1 cellular context compared by ENCODE assay signal in the genomic region with DNA sequence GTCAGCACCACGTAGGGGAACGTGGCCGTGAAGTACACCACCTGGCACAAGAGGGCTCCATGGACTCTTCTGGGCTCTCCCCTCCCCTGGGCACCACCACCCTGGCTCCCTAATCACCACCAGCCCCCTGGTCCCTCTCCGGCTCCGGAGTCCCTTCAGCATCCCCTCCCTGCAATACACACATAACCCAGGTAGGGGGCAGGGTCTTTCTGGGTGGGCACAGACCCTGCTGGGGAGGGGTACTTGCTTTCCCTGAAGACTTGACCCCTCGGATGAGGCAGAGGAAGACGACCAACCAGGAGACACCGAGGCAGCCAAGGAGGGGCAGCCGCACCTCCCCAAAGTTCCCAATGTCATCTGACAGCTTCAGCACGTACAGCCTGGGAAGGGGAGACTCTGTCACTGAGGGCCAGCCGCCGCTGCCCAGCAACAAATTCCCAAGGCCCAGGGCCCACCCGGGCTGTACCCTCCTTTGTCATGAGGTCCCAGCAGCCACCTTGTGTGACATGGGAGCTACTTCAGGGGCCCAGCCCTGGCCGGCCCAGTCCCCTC.
TF ChIP-seq lines count a peak whose summit lies in the region.

No MANE protein-coding gene starts in this region.

TF ChIP-seq in HCT116, 20 proteins besides CTCF, POLR2A, EP300 and RAD21:
- TF ChIP-seq ZFX (IDR thresholded peaks at IDR 0.05) = no peak
- no peak for TF ChIP-seq YY1 (IDR thresholded peaks at IDR 0.05; ENCODE audit: extremely low read depth, insufficient replicate concordance, low read depth, low read length)
- TF ChIP-seq, protein P1, sequence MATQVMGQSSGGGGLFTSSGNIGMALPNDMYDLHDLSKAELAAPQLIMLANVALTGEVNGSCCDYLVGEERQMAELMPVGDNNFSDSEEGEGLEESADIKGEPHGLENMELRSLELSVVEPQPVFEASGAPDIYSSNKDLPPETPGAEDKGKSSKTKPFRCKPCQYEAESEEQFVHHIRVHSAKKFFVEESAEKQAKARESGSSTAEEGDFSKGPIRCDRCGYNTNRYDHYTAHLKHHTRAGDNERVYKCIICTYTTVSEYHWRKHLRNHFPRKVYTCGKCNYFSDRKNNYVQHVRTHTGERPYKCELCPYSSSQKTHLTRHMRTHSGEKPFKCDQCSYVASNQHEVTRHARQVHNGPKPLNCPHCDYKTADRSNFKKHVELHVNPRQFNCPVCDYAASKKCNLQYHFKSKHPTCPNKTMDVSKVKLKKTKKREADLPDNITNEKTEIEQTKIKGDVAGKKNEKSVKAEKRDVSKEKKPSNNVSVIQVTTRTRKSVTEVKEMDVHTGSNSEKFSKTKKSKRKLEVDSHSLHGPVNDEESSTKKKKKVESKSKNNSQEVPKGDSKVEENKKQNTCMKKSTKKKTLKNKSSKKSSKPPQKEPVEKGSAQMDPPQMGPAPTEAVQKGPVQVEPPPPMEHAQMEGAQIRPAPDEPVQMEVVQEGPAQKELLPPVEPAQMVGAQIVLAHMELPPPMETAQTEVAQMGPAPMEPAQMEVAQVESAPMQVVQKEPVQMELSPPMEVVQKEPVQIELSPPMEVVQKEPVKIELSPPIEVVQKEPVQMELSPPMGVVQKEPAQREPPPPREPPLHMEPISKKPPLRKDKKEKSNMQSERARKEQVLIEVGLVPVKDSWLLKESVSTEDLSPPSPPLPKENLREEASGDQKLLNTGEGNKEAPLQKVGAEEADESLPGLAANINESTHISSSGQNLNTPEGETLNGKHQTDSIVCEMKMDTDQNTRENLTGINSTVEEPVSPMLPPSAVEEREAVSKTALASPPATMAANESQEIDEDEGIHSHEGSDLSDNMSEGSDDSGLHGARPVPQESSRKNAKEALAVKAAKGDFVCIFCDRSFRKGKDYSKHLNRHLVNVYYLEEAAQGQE (IDR thresholded peaks at IDR 0.05; ENCODE audit: low read depth) = no peak
- TF ChIP-seq, protein P2, sequence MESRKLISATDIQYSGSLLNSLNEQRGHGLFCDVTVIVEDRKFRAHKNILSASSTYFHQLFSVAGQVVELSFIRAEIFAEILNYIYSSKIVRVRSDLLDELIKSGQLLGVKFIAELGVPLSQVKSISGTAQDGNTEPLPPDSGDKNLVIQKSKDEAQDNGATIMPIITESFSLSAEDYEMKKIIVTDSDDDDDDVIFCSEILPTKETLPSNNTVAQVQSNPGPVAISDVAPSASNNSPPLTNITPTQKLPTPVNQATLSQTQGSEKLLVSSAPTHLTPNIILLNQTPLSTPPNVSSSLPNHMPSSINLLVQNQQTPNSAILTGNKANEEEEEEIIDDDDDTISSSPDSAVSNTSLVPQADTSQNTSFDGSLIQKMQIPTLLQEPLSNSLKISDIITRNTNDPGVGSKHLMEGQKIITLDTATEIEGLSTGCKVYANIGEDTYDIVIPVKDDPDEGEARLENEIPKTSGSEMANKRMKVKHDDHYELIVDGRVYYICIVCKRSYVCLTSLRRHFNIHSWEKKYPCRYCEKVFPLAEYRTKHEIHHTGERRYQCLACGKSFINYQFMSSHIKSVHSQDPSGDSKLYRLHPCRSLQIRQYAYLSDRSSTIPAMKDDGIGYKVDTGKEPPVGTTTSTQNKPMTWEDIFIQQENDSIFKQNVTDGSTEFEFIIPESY (IDR thresholded peaks at IDR 0.05; ENCODE audit: extremely low read depth, insufficient replicate concordance, low read length) = no peak
- TF ChIP-seq EZH2 (IDR thresholded peaks at IDR 0.05) = no peak
- no peak for TF ChIP-seq EZH2phosphoT487 (IDR thresholded peaks at IDR 0.05; ENCODE audit: borderline replicate concordance)
- no peak for TF ChIP-seq SP1 (IDR thresholded peaks at IDR 0.05; ENCODE audit: low read depth)
- TF ChIP-seq, protein P3, sequence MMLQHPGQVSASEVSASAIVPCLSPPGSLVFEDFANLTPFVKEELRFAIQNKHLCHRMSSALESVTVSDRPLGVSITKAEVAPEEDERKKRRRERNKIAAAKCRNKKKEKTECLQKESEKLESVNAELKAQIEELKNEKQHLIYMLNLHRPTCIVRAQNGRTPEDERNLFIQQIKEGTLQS (IDR thresholded peaks at IDR 0.05) = no peak
- no peak for TF ChIP-seq JUND (IDR thresholded peaks at IDR 0.05)
- TF ChIP-seq POLR2AphosphoS5 (IDR thresholded peaks at IDR 0.05; ENCODE audit: low read depth, low read length) = no peak
- TF ChIP-seq, protein P4, sequence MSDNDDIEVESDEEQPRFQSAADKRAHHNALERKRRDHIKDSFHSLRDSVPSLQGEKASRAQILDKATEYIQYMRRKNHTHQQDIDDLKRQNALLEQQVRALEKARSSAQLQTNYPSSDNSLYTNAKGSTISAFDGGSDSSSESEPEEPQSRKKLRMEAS (IDR thresholded peaks at IDR 0.05) = no peak
- TF ChIP-seq ELF1 (IDR thresholded peaks at IDR 0.05; ENCODE audit: borderline replicate concordance, low read depth) = no peak
- no peak for TF ChIP-seq FOSL1 (IDR thresholded peaks at IDR 0.05; ENCODE audit: low read depth)
- no peak for TF ChIP-seq SIN3A (IDR thresholded peaks at IDR 0.05; ENCODE audit: low read depth)
- no peak for TF ChIP-seq CEBPB (IDR thresholded peaks at IDR 0.05; ENCODE audit: low read depth)
- no peak for TF ChIP-seq SRF (IDR thresholded peaks at IDR 0.05; ENCODE audit: low read depth)
- TF ChIP-seq CBX3 (IDR thresholded peaks at IDR 0.05; ENCODE audit: low read depth) = no peak
- no peak for TF ChIP-seq ZNF274 (IDR thresholded peaks at IDR 0.05; ENCODE audit: low read depth, low read length)
